In genomic region chr1:47993356-47993755, GRCh38 we compare ENCODE assay signal across 28 cellular contexts. TPM values are rescaled to one million over a fixed set of nuclear protein-coding genes. Genes with fewer than 3 reads are reported as not detected.
DNase-seq lines count a peak whose midpoint lies in the region; ATAC-seq and TF ChIP-seq lines count a peak whose summit lies in the region.
"Had no signal": no experiment of that assay in that cellular context is flagged by ENCODE, and none has a peak within 500 bp of the region (broad histone marks: within the 10 kb centered on the region; RNA-seq: fewer than 3 reads in every experiment).

No MANE protein-coding gene starts in this region.

- TF ChIP-seq CTCF in right atrium auricular region (IDR thresholded peaks at IDR 0.05), result no peak
- TF ChIP-seq CTCF in esophagus squamous epithelium (IDR thresholded peaks at IDR 0.05), result no peak
- TF ChIP-seq CTCF in mesothelial cell of epicardium (IDR thresholded peaks at IDR 0.05; ENCODE audit: unreplicated experiment), result no peak
- TF ChIP-seq CTCF in tibial nerve (IDR thresholded peaks at IDR 0.05), result no peak

- H3K4me1 ChIP-seq in right atrium auricular region, result peaks cover 0 to 55% of the 10 kb centered on the region in 2 donors
- H3K4me1 ChIP-seq in esophagus squamous epithelium, result peaks cover 2 to 53% (median 8%) of the 10 kb centered on the region in 3 donors
- peaks cover 0 to 55% (median 14%) of the 10 kb centered on the region in 4 donors for H3K4me1 ChIP-seq in tibial nerve
- H3K4me1 ChIP-seq: prostate gland, uterus had no signal

- no peak for DNase-seq in right atrium auricular region (ENCODE audit: low spot score)
- no peak for DNase-seq in Right ventricle myocardium inferior (ENCODE audit: missing footprints)
- no peak for DNase-seq in esophagus squamous epithelium (lab: John Stamatoyannopoulos, UW)
- DNase-seq in mesothelial cell of epicardium (ENCODE audit: low spot score in 2 of 2, unreplicated experiment in 2 of 2), result no peak
- DNase-seq in tibial nerve (ENCODE audit: low spot score in 2 of 2), result no peak
- DNase-seq in globus pallidus (ENCODE audit: low spot score), result no peak
- DNase-seq in substantia nigra (lab: John Stamatoyannopoulos, UW), result no peak
- DNase-seq: activated CD4-positive, alpha-beta T cell treated with anti-CD3 and anti-CD28 coated beads for 36 hours; activated T-cell treated with anti-CD3 and anti-CD28 coated beads for 4 hours; amniotic stem cell; CD4-positive, CD25-positive, alpha-beta regulatory T cell; effector CD8-positive, alpha-beta T cell; islet precursor cell; NCI-H146; NCI-H446; NCI-H82; nucleus accumbens; stimulated activated CD4-positive, alpha-beta T cell treated with anti-CD3 and anti-CD28 coated beads, Interleukin-4, amount 100 ng/mL, for 4 hours; uterus had no signal

- H3K36me3 ChIP-seq in right atrium auricular region, result no peaks in the 10 kb centered on the region
- no peaks in the 10 kb centered on the region for H3K36me3 ChIP-seq in esophagus squamous epithelium
- H3K36me3 ChIP-seq in tibial nerve, result peaks cover 0 to 8% (median 0%) of the 10 kb centered on the region in 3 donors
- H3K36me3 ChIP-seq: heart left ventricle, prostate gland, uterus had no signal

- WGBS in esophagus squamous epithelium, 2 donors, result 75 to 83% methylated on average over 8 of the region's 8 CpGs
- 83 to 88% methylated on average over 8 of the region's 8 CpGs for WGBS in tibial nerve, 2 donors

- no peak for ATAC-seq in Right ventricle myocardium inferior
- no peak for ATAC-seq in HG03135 (IDR thresholded peaks at IDR 0.05; ENCODE audit: unreplicated experiment)
- ATAC-seq: activated CD4-positive, alpha-beta T cell treated with anti-CD3 and anti-CD28 coated beads for 36 hours had no signal

- H3K9me3 ChIP-seq in right atrium auricular region, result no peaks in the 10 kb centered on the region
- no peaks in the 10 kb centered on the region for H3K9me3 ChIP-seq in esophagus squamous epithelium
- H3K9me3 ChIP-seq in tibial nerve, result no peaks in the 10 kb centered on the region
- H3K9me3 ChIP-seq: heart left ventricle, prostate gland, uterus had no signal

- H3K27me3 Mint-ChIP-seq in mesothelial cell of epicardium (ENCODE audit: low read depth), result peaks cover 90% of the 10 kb centered on the region

- no peak for TF ChIP-seq POLR2A in esophagus squamous epithelium (IDR thresholded peaks at IDR 0.05)
- no peak for TF ChIP-seq POLR2A in tibial nerve (IDR thresholded peaks at IDR 0.05)

- H3K27me3 ChIP-seq in right atrium auricular region (no peaks in the 10 kb centered on the region), esophagus squamous epithelium (peaks cover 0 to 60% (median 0%) of the 10 kb centered on the region in 4 donors), tibial nerve (no peaks in the 10 kb centered on the region)
- H3K27me3 ChIP-seq: uterus had no signal

- H3K9me3 Mint-ChIP-seq in mesothelial cell of epicardium, result no peaks in the 10 kb centered on the region
- H3K9me3 Mint-ChIP-seq: activated naive CD4-positive, alpha-beta T cell treated with anti-CD3 and anti-CD28 coated beads, Interleukin-2, amount 50 U/mL, for 24 hours; activated T-helper 2 cell treated with anti-CD3 and anti-CD28 coated beads, Interferon-gamma antibody, Interleukin-2, Interleukin-4, amounts not matched to agents 10 μg/mL and 5 μg/mL and 100 μg/mL, durations not matched to agents 14 hours and 24 hours and 36 hours; T-helper 2 cell treated with Interferon-gamma antibody and Interleukin-4, amounts not matched to agents 5 μg/mL and 100 μg/mL, for 36 hours had no signal

- intact Hi-C loops in Right ventricle myocardium inferior (cut with DNase I) (no loop called here), esophagus squamous epithelium (cut with DNase I) (no loop called here)

- H3K4me3 ChIP-seq in right atrium auricular region, result no peak overlapping the region
- peak overlapping the region in 1 of 4 donors; percentile 3 for H3K4me3 ChIP-seq in esophagus squamous epithelium
- H3K4me3 ChIP-seq in tibial nerve, result no peak overlapping the region
- H3K4me3 ChIP-seq: prostate gland, uterus had no signal

- H3K36me3 Mint-ChIP-seq in mesothelial cell of epicardium, result no peaks in the 10 kb centered on the region
- H3K36me3 Mint-ChIP-seq: activated naive CD4-positive, alpha-beta T cell treated with anti-CD3 and anti-CD28 coated beads, Interleukin-2, amount 50 U/mL, for 24 hours; CD4-positive, CD25-positive, alpha-beta regulatory T cell had no signal

- no peak for TF ChIP-seq EP300 in tibial nerve (IDR thresholded peaks at IDR 0.05)

- no peak overlapping the region for H3K27ac Mint-ChIP-seq in mesothelial cell of epicardium
- H3K27ac Mint-ChIP-seq: activated CD4-positive, alpha-beta T cell treated with anti-CD3 and anti-CD28 coated beads for 36 hours; activated naive CD4-positive, alpha-beta T cell treated with anti-CD3 and anti-CD28 coated beads, Interleukin-2, amount 50 U/mL, for 24 hours; activated T-helper 2 cell treated with anti-CD3 and anti-CD28 coated beads, Interferon-gamma antibody, Interleukin-2, Interleukin-4, amounts not matched to agents 10 μg/mL and 5 μg/mL and 100 μg/mL, durations not matched to agents 14 hours and 24 hours and 36 hours; CD4-positive, CD25-positive, alpha-beta regulatory T cell; T-helper 2 cell treated with Interferon-gamma antibody and Interleukin-4, amounts not matched to agents 5 μg/mL and 100 μg/mL, for 36 hours had no signal

- peaks cover 41% of the 10 kb centered on the region for H3K4me1 Mint-ChIP-seq in mesothelial cell of epicardium

- H3K4me3 Mint-ChIP-seq in mesothelial cell of epicardium, result peak overlapping the region; percentile 24
- H3K4me3 Mint-ChIP-seq: activated CD4-positive, alpha-beta T cell treated with anti-CD3 and anti-CD28 coated beads for 36 hours; activated naive CD4-positive, alpha-beta T cell treated with anti-CD3 and anti-CD28 coated beads, Interleukin-2, amount 50 U/mL, for 24 hours; CD4-positive, CD25-positive, alpha-beta regulatory T cell; T-helper 2 cell treated with Interferon-gamma antibody and Interleukin-4, amounts not matched to agents 5 μg/mL and 100 μg/mL, for 36 hours had no signal

- H3K27ac ChIP-seq in right atrium auricular region, result peak overlapping the region; percentile 62 to 76
- H3K27ac ChIP-seq in esophagus squamous epithelium, result peak overlapping the region in 3 of 4 donors; percentile 11 to 69 (median 18)
- peak overlapping the region in 3 of 4 donors; percentile 1 to 75 (median 40) for H3K27ac ChIP-seq in tibial nerve
- H3K27ac ChIP-seq in substantia nigra (ENCODE audit: low read depth, low read length, poor library complexity, severe bottlenecking), result no peak overlapping the region
- H3K27ac ChIP-seq: epithelial cell of prostate, prostate gland, uterus had no signal

RNA-seq across cellular contexts. Expression of gene TRABD2B, which starts 3.8 kb away (rescaled TPM):
- total RNA-seq in right atrium auricular region (1 to 10 TPM; 3.1 to 8.1 TPM), Right ventricle myocardium inferior (0.57 TPM), esophagus squamous epithelium (1 to 10 TPM in 1 of 4 donors, under 1 TPM in 3; 0.26 to 1.7 (median 0.50) TPM), mesothelial cell of epicardium (5.8 to 6.2 TPM (median 6.0 TPM) in 3 replicates), tibial nerve (1 to 10 TPM; 1.3 to 4.1 (median 2.3) TPM)
- total RNA-seq: activated CD4-positive, alpha-beta T cell treated with anti-CD3 and anti-CD28 coated beads for 36 hours; activated T-helper 2 cell treated with anti-CD3 and anti-CD28 coated beads, Interferon-gamma antibody, Interleukin-2, Interleukin-4, amounts not matched to agents 10 μg/mL and 5 μg/mL and 100 μg/mL, durations not matched to agents 14 hours and 24 hours and 36 hours; CD4-positive, CD25-positive, alpha-beta regulatory T cell; Daoy; myocyte had no signal
